Comparison of ENCODE assay signal across 8 cellular contexts in genomic region chr1:207831517-207832327, GRCh38.
DNase-seq lines count a peak whose midpoint lies in the region; ATAC-seq lines count a peak whose summit lies in the region.

No MANE protein-coding gene starts in this region.

- peak; percentile 83 for ATAC-seq in HG03108 (IDR thresholded peaks at IDR 0.05; ENCODE audit: unreplicated experiment)
- peak; percentile 83 for ATAC-seq in memory B cell (ENCODE audit: low read depth)

- H3K36me3 Mint-ChIP-seq in activated naive CD4-positive, alpha-beta T cell treated with anti-CD3 and anti-CD28 coated beads, Interleukin-2, amount 10 ng/mL, durations not matched to agents 7 days and 5 days, result peaks cover 30% of the 10 kb centered on the region
- peaks cover 2% of the 10 kb centered on the region for H3K36me3 Mint-ChIP-seq in memory B cell

- peak overlapping the region; percentile 94 for H3K27ac Mint-ChIP-seq in activated naive CD4-positive, alpha-beta T cell treated with anti-CD3 and anti-CD28 coated beads, Interleukin-2, amount 10 ng/mL, durations not matched to agents 7 days and 5 days
- peak overlapping the region; percentile 79 for H3K27ac Mint-ChIP-seq in memory B cell

- DNase-seq in GM19240 (ENCODE audit: insufficient read length, low spot score) (peak; percentile 60), memory B cell (ENCODE audit: low spot score in 2 of 2) (no peak), NCI-H2081 treated with DMSO at 0.1 percent for 48 hours (lab: John Stamatoyannopoulos, UW) (no peak), NCI-H774 (lab: John Stamatoyannopoulos, UW) (no peak), G401 (ENCODE audit: low spot score) (no peak), NCI-H2227 (lab: John Stamatoyannopoulos, UW; ENCODE audit: unreplicated experiment) (no peak)
- DNase-seq in activated naive CD4-positive, alpha-beta T cell treated with anti-CD3 and anti-CD28 coated beads, Interleukin-2, amount 10 ng/mL, durations not matched to agents 7 days and 5 days, result peak; percentile 59

- CTCF ChIA-PET in activated naive CD4-positive, alpha-beta T cell treated with anti-CD3 and anti-CD28 coated beads, Interleukin-2, amount 10 ng/mL, durations not matched to agents 7 days and 5 days (lab: Charles Lee), result interaction anchor here (1.1 to 14.4 kb wide), 6 partner anchors 8 to 131 kb away, joined by 3 to 237 read pairs (median 28); no protein-coding TSS in a partner anchor

- in situ Hi-C loops in G401 (cut with HindIII; ENCODE audit: low sequenced_read_pairs), result no loop called here

- peaks cover 86% of the 10 kb centered on the region for H3K4me1 Mint-ChIP-seq in activated naive CD4-positive, alpha-beta T cell treated with anti-CD3 and anti-CD28 coated beads, Interleukin-2, amount 10 ng/mL, durations not matched to agents 7 days and 5 days
- H3K4me1 Mint-ChIP-seq in memory B cell, result peaks cover 53% of the 10 kb centered on the region

- H3K4me3 Mint-ChIP-seq in activated naive CD4-positive, alpha-beta T cell treated with anti-CD3 and anti-CD28 coated beads, Interleukin-2, amount 10 ng/mL, durations not matched to agents 7 days and 5 days, result peak overlapping the region; percentile 55
- peak overlapping the region; percentile 72 for H3K4me3 Mint-ChIP-seq in memory B cell

- H3K9me3 Mint-ChIP-seq in activated naive CD4-positive, alpha-beta T cell treated with anti-CD3 and anti-CD28 coated beads, Interleukin-2, amount 10 ng/mL, durations not matched to agents 7 days and 5 days, result no peaks in the 10 kb centered on the region
- no peaks in the 10 kb centered on the region for H3K9me3 Mint-ChIP-seq in memory B cell

- H3K27me3 Mint-ChIP-seq in activated naive CD4-positive, alpha-beta T cell treated with anti-CD3 and anti-CD28 coated beads, Interleukin-2, amount 10 ng/mL, durations not matched to agents 7 days and 5 days, result no peaks in the 10 kb centered on the region
- H3K27me3 Mint-ChIP-seq in memory B cell, result no peaks in the 10 kb centered on the region

Comparison
In these comparisons a context has a peak if more than half of its experiments do, and no peak if none do; other contexts are left out.
1. DNase-seq: peak in GM19240 (single experiment) and activated naive CD4-positive, alpha-beta T cell treated with anti-CD3 and anti-CD28 coated beads, Interleukin-2, amount 10 ng/mL, durations not matched to agents 7 days and 5 days (single experiment); none in memory B cell (0 of 2), NCI-H2081 treated with DMSO at 0.1 percent for 48 hours (single experiment), NCI-H774 (single experiment), G401 (single experiment) and NCI-H2227 (single experiment).